ENCODE assay signal across 15 cellular contexts in the genomic region with DNA sequence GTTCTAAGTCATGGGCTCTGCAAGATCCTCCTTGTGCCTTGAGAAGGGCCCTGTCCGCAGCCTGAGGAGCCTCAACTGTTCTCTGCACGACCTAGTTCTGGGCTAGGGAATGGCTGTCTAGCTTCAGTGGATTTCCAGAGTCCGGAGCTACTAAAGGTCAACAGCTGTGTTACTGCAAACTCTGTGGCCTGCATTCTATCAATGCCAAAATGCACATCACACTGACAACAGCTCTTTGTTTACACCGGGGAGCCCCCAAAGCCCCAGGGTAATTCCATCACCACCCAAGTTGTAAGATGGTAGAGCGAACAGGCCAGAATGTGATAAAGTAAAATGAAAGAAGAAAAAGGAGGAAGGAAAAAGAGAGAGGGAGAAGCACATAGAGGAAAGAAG.
DNase-seq lines count a peak whose midpoint lies in the region; ATAC-seq and TF ChIP-seq lines count a peak whose summit lies in the region.
"Had no signal": no experiment of that assay in that cellular context is flagged by ENCODE, and none has a peak within 500 bp of the region (broad histone marks: within the 10 kb centered on the region; RNA-seq: fewer than 3 reads in every experiment).

No MANE protein-coding gene starts in this region.

- H3K4me3 ChIP-seq in DOHH2 (ENCODE audit: low read length) (peak overlapping the region; percentile 41), SU-DHL-6 (ENCODE audit: insufficient read depth, low read length, poor library complexity, severe bottlenecking) (no peak overlapping the region), neural progenitor cell (no peak overlapping the region)
- H3K4me3 ChIP-seq: mucosa of descending colon had no signal

- no peak overlapping the region for H3K27ac Mint-ChIP-seq in neural progenitor cell
- H3K27ac Mint-ChIP-seq: H9 had no signal

- ATAC-seq in GM21528 (IDR thresholded peaks at IDR 0.05; ENCODE audit: low FRiP score, unreplicated experiment) (peak; percentile 15), GM18517 (IDR thresholded peaks at IDR 0.05; ENCODE audit: unreplicated experiment) (no peak)

- H3K36me3 ChIP-seq in DOHH2 (ENCODE audit: control insufficient read depth, low read length): no peaks in the 10 kb centered on the region
- no peaks in the 10 kb centered on the region for H3K36me3 ChIP-seq in SU-DHL-6 (ENCODE audit: low read length)
- no peaks in the 10 kb centered on the region for H3K36me3 ChIP-seq in neural progenitor cell

- no peaks in the 10 kb centered on the region for H3K27me3 ChIP-seq in DOHH2 (ENCODE audit: control insufficient read depth, low read length)
- H3K27me3 ChIP-seq in SU-DHL-6 (ENCODE audit: low read length): no peaks in the 10 kb centered on the region
- no peaks in the 10 kb centered on the region for H3K27me3 ChIP-seq in neural progenitor cell

- no peaks in the 10 kb centered on the region for H3K79me2 ChIP-seq in DOHH2 (ENCODE audit: control insufficient read depth, low read length)
- no peaks in the 10 kb centered on the region for H3K79me2 ChIP-seq in SU-DHL-6 (ENCODE audit: insufficient read depth, low read length)
- H3K79me2 ChIP-seq in neural progenitor cell (ENCODE audit: low read depth): no peaks in the 10 kb centered on the region

- H3K27ac ChIP-seq in DOHH2 (ENCODE audit: low read depth, low read length) (peak overlapping the region; percentile 19; the same call in 1 of the 2 replicates), SU-DHL-6 (ENCODE audit: low read depth, low read length) (no peak overlapping the region), neural progenitor cell (no peak overlapping the region)

- H3K9ac ChIP-seq in SU-DHL-6 (ENCODE audit: low read length) (no peak overlapping the region), neural progenitor cell (no peak overlapping the region)

- H4K20me1 ChIP-seq in DOHH2 (ENCODE audit: control insufficient read depth, insufficient read depth, low read depth, low read length) (no peaks in the 10 kb centered on the region), SU-DHL-6 (ENCODE audit: low read depth, low read length) (no peaks in the 10 kb centered on the region), neural progenitor cell (ENCODE audit: low read depth) (no peaks in the 10 kb centered on the region)

- H3K4me1 ChIP-seq in DOHH2 (ENCODE audit: control insufficient read depth, low read length) (peaks cover 22% of the 10 kb centered on the region), neural progenitor cell (peaks cover 34% of the 10 kb centered on the region)

- no peaks in the 10 kb centered on the region for H3K9me3 ChIP-seq in DOHH2 (ENCODE audit: control insufficient read depth, insufficient read depth, low read length)
- no peaks in the 10 kb centered on the region for H3K9me3 ChIP-seq in SU-DHL-6 (ENCODE audit: insufficient read depth, low read length)
- H3K9me3 ChIP-seq in neural progenitor cell (ENCODE audit: low read depth): no peaks in the 10 kb centered on the region
- H3K9me3 ChIP-seq: mucosa of descending colon had no signal

- DNase-seq in neural progenitor cell (ENCODE audit: low spot score) (no peak), iPS-NIHi7 (ENCODE audit: extremely low spot score) (no peak), mesenteric fat pad (ENCODE audit: low spot score) (no peak)
- DNase-seq: Calu3; central memory CD4-positive, alpha-beta T cell; effector memory CD4-positive, alpha-beta T cell; H9; kidney; mucosa of descending colon; NCI-H2171; NCI-H774 had no signal

- no peaks in the 10 kb centered on the region for H3K36me3 Mint-ChIP-seq in neural progenitor cell

- peaks cover 2% of the 10 kb centered on the region for H3K27me3 Mint-ChIP-seq in neural progenitor cell (ENCODE audit: insufficient read depth, low read depth)

- H3K4me1 Mint-ChIP-seq in neural progenitor cell: peaks cover 28% of the 10 kb centered on the region

- H3K9me3 Mint-ChIP-seq in neural progenitor cell: peaks cover 2% of the 10 kb centered on the region
- H3K9me3 Mint-ChIP-seq: H9 had no signal

- H3K4me3 Mint-ChIP-seq in neural progenitor cell: no peak overlapping the region
- H3K4me3 Mint-ChIP-seq: H9 had no signal

- H2AFZ ChIP-seq in SU-DHL-6 (ENCODE audit: low read depth, low read length, severe bottlenecking): no peak overlapping the region
- H2AFZ ChIP-seq in neural progenitor cell (replicated peaks): no peak overlapping the region

- TF ChIP-seq CTCF in DOHH2 (IDR thresholded peaks at IDR 0.05; ENCODE audit: low read depth, low read length, poor library complexity, severe bottlenecking) (no peak), SU-DHL-6 (IDR thresholded peaks at IDR 0.05; ENCODE audit: insufficient read depth, low read length, poor library complexity, severe bottlenecking) (no peak), neural progenitor cell (IDR thresholded peaks at IDR 0.05) (no peak)

- H3F3A ChIP-seq in DOHH2 (ENCODE audit: control insufficient read depth, insufficient read depth) (no peaks in the 10 kb centered on the region), SU-DHL-6 (ENCODE audit: insufficient read depth) (no peaks in the 10 kb centered on the region), neural progenitor cell (ENCODE audit: low read depth) (peaks cover 6% of the 10 kb centered on the region)

- peak overlapping the region; percentile 58 for H3K4me2 ChIP-seq in DOHH2 (ENCODE audit: low read length)
- H3K4me2 ChIP-seq in SU-DHL-6 (ENCODE audit: low read depth, low read length, poor library complexity, severe bottlenecking): peak overlapping the region; percentile 24
- peak overlapping the region; percentile 27 for H3K4me2 ChIP-seq in neural progenitor cell

- H3K9me2 ChIP-seq in DOHH2 (replicated peaks; ENCODE audit: control insufficient read depth, low read length) (no peaks in the 10 kb centered on the region), SU-DHL-6 (replicated peaks; ENCODE audit: insufficient read depth, low read length) (no peaks in the 10 kb centered on the region)
